11 cellular contexts compared by ENCODE assay signal in genomic region chr12:112473056-112473455, GRCh38. TPM values are rescaled to one million over a fixed set of nuclear protein-coding genes. Genes with fewer than 3 reads are reported as not detected.
A peak's percentile ranks its signal among the peaks of the same experiment; 100 is the strongest.
DNase-seq lines count a peak whose midpoint lies in the region; TF ChIP-seq lines count a peak whose summit lies in the region.
"Had no signal": no experiment of that assay in that cellular context is flagged by ENCODE, and none has a peak within 500 bp of the region (broad histone marks: within the 10 kb centered on the region; RNA-seq: fewer than 3 reads in every experiment).

No MANE protein-coding gene starts in this region.

- WGBS in GM23248 (ENCODE audit: low coverage in 1 of 2, low lambda C conversion rate in 2 of 2, missing lambda C conversion rate in 2 of 2), 2 experiments: 63 to 69% methylated on average over 4 of the region's 4 CpGs

- H3K79me2 ChIP-seq in GM23248 (ENCODE audit: insufficient read depth): peaks cover 14% of the 10 kb centered on the region

- in situ Hi-C loops in ACHN (cut with HindIII; ENCODE audit: low pct_ligation_motif_present, low pct_unique_long_range_greater_than_20kb, low sequenced_read_pairs): no loop called here
- in situ Hi-C loops in GM23248 (cut with MboI): no loop called here
- in situ Hi-C loops in SK-MEL-5 (cut with HindIII; ENCODE audit: low pct_unique_long_range_greater_than_20kb, low sequenced_read_pairs): no loop called here

- H4K20me1 ChIP-seq in GM23248 (ENCODE audit: insufficient read depth): 0 out of 2 replicates have a peak, but pooled peaks cover 5% of the 10 kb centered on the region

- H3K27ac ChIP-seq in GM23248: no peak overlapping the region
- no peak overlapping the region for H3K27ac ChIP-seq in effector memory CD4-positive, alpha-beta T cell (ENCODE audit: insufficient read depth, low read length, poor library complexity, severe bottlenecking)
- H3K27ac ChIP-seq: thyroid gland had no signal

- H3K9me3 ChIP-seq in GM23248 (ENCODE audit: low read depth): no peaks in the 10 kb centered on the region
- no peaks in the 10 kb centered on the region for H3K9me3 ChIP-seq in effector memory CD4-positive, alpha-beta T cell (ENCODE audit: control insufficient read depth, low read length)
- H3K9me3 ChIP-seq: thyroid gland had no signal

- H3K4me3 ChIP-seq in GM23248: no peak overlapping the region
- no peak overlapping the region for H3K4me3 ChIP-seq in foreskin fibroblast (ENCODE audit: low read depth in 1 of 2, low read length in 2 of 2)
- H3K4me3 ChIP-seq in effector memory CD4-positive, alpha-beta T cell (ENCODE audit: insufficient read depth, low read depth, low read length, poor library complexity, severe bottlenecking): no peak overlapping the region
- H3K4me3 ChIP-seq: thyroid gland had no signal

- H3K36me3 ChIP-seq in GM23248 (ENCODE audit: low read depth): peaks cover 38% of the 10 kb centered on the region
- H3K36me3 ChIP-seq in effector memory CD4-positive, alpha-beta T cell (ENCODE audit: control insufficient read depth, insufficient read depth, low read length): peaks cover 38% of the 10 kb centered on the region

- no peaks in the 10 kb centered on the region for H3F3A ChIP-seq in GM23248 (ENCODE audit: insufficient read depth)

- no peak overlapping the region for H3K4me2 ChIP-seq in GM23248 (ENCODE audit: unreplicated experiment)

- TF ChIP-seq CTCF in foreskin fibroblast (IDR thresholded peaks at IDR 0.05; ENCODE audit: low read depth, low read length): peak; percentile 13

- DNase-seq in ACHN (peak; percentile 21), GM23248 (peak; percentile 26), SK-MEL-5 (ENCODE audit: low read depth, low spot score) (peak; percentile 37), foreskin fibroblast (peak in 1 of 2 donors; percentile 7), DMS79 (lab: John Stamatoyannopoulos, UW) (no peak)
- DNase-seq in NK-92 treated with Interleukin-12 subunit alpha and Interleukin-12 subunit beta, amount 100 ng/mL, for 24 hours (lab: John Stamatoyannopoulos, UW): no peak
- no peak for DNase-seq in stimulated activated CD4-positive, alpha-beta T cell treated with anti-CD3 and anti-CD28 coated beads, Interleukin-2, amount 100 ng/mL, for 48 hours
- DNase-seq in effector memory CD4-positive, alpha-beta T cell: no peak
- DNase-seq: GOT3, T-helper 1 cell, thyroid gland had no signal

- H3K9ac ChIP-seq in GM23248: no peak overlapping the region

- H3K27me3 ChIP-seq in GM23248 (replicated peaks; ENCODE audit: insufficient read depth): no peaks in the 10 kb centered on the region
- H3K27me3 ChIP-seq in effector memory CD4-positive, alpha-beta T cell (replicated peaks; ENCODE audit: control insufficient read depth, insufficient read depth, low read length, poor library complexity, severe bottlenecking): no peaks in the 10 kb centered on the region
- H3K27me3 ChIP-seq: thyroid gland had no signal

- no peak overlapping the region for H2AFZ ChIP-seq in GM23248

- no peaks in the 10 kb centered on the region for H3K4me1 ChIP-seq in GM23248 (ENCODE audit: insufficient read depth)
- H3K4me1 ChIP-seq in effector memory CD4-positive, alpha-beta T cell (ENCODE audit: control insufficient read depth, insufficient read depth, low read length, poor library complexity, severe bottlenecking): no peaks in the 10 kb centered on the region
- H3K4me1 ChIP-seq: thyroid gland had no signal

- H3K9me2 ChIP-seq in GM23248 (ENCODE audit: insufficient read depth): no peaks in the 10 kb centered on the region

RNA-seq across cellular contexts. Expression of gene PTPN11, which starts 54.3 kb away (rescaled TPM):
- 71.5 and 89.5 TPM in 2 replicates for total RNA-seq in GM23248 (2014; rRNA removed; shearing (Covaris generic))
- 78.0 and 82.3 TPM in 2 replicates for polyA plus RNA-seq in GM23248 (2016; fragmentation: Nextera tagmentation; extraction: Ambion mirVana)
- 78.2 and 82.2 TPM in 2 replicates for total RNA-seq in SK-MEL-5 (2014; rRNA removed; shearing (Covaris generic))
- 81.0 and 102 TPM in 2 replicates for polyA plus RNA-seq in SK-MEL-5 (2015; cell fraction: cytosol; rRNA removed)
- polyA plus RNA-seq in SK-MEL-5 (2015; cell fraction: nucleus; rRNA removed): 30.7 and 31.1 TPM in 2 replicates

Comparison
In these comparisons a context has a peak if more than half of its experiments do, and no peak if none do; other contexts are left out.
1. DNase-seq: peak in ACHN (single experiment), GM23248 (single experiment) and SK-MEL-5 (single experiment); none in NK-92 treated with Interleukin-12 subunit alpha and Interleukin-12 subunit beta, amount 100 ng/mL, for 24 hours (single experiment), DMS79 (single experiment), stimulated activated CD4-positive, alpha-beta T cell treated with anti-CD3 and anti-CD28 coated beads, Interleukin-2, amount 100 ng/mL, for 48 hours (0 of 2) and effector memory CD4-positive, alpha-beta T cell (0 of 3).